10 cellular contexts compared by ENCODE assay signal in genomic region chr7:116224492-116225098, GRCh38. TPM values are rescaled to one million over a fixed set of nuclear protein-coding genes. Genes with fewer than 3 reads are reported as not detected.
A peak's percentile ranks its signal among the peaks of the same experiment; 100 is the strongest.
DNase-seq lines count a peak whose midpoint lies in the region; ATAC-seq, FAIRE-seq and TF ChIP-seq lines count a peak whose summit lies in the region.
"Had no signal": no experiment of that assay in that cellular context is flagged by ENCODE, and none has a peak within 500 bp of the region (broad histone marks: within the 10 kb centered on the region; RNA-seq: fewer than 3 reads in every experiment).

No MANE protein-coding gene starts in this region.

- H3K4me3 Mint-ChIP-seq in activated T-helper 17 cell treated with anti-CD3 and anti-CD28 coated beads, Interleukin-2, amount 50 U/mL, for 72 hours = peak overlapping the region; percentile 58

- H3K27ac Mint-ChIP-seq in activated naive CD4-positive, alpha-beta T cell treated with anti-CD3 and anti-CD28 coated beads, Interleukin-2, amount 50 U/mL, for 72 hours = peak overlapping the region; percentile 46 to 73
- peak overlapping the region; percentile 68 for H3K27ac Mint-ChIP-seq in activated T-helper 17 cell treated with anti-CD3 and anti-CD28 coated beads, Interleukin-2, amount 50 U/mL, for 72 hours

- TF ChIP-seq CTCF in uterus (IDR thresholded peaks at IDR 0.05) (no peak), pancreas (IDR thresholded peaks at IDR 0.05) (no peak), right lobe of liver (IDR thresholded peaks at IDR 0.05) (no peak)

- DNase-seq in activated naive CD4-positive, alpha-beta T cell treated with anti-CD3 and anti-CD28 coated beads, Interleukin-2, amount 50 U/mL, for 72 hours (ENCODE audit: low spot score in 2 of 2) = no peak
- DNase-seq in activated naive CD4-positive, alpha-beta T cell treated with Interleukin-2 at 50 U/mL for 16 hours = no peak
- DNase-seq in uterus = no peak
- DNase-seq in DMS153 (lab: John Stamatoyannopoulos, UW) = no peak
- no peak for DNase-seq in pancreas
- DNase-seq in right lobe of liver = no peak
- DNase-seq: NCI-H446 treated with DMSO at 0.1 percent for 48 hours had no signal

- H3K9me3 Mint-ChIP-seq in activated naive CD4-positive, alpha-beta T cell treated with anti-CD3 and anti-CD28 coated beads, Interleukin-2, amount 50 U/mL, for 72 hours = no peaks in the 10 kb centered on the region
- no peaks in the 10 kb centered on the region for H3K9me3 Mint-ChIP-seq in activated T-helper 17 cell treated with anti-CD3 and anti-CD28 coated beads, Interleukin-2, amount 50 U/mL, for 72 hours

- H3K9me3 ChIP-seq in uterus = no peaks in the 10 kb centered on the region
- no peaks in the 10 kb centered on the region for H3K9me3 ChIP-seq in pancreas
- no peaks in the 10 kb centered on the region for H3K9me3 ChIP-seq in right lobe of liver

- H3K27me3 ChIP-seq in uterus = no peaks in the 10 kb centered on the region
- H3K27me3 ChIP-seq in pancreas = no peaks in the 10 kb centered on the region
- no peaks in the 10 kb centered on the region for H3K27me3 ChIP-seq in right lobe of liver

- WGBS in pancreas, 2 donors = 73 to 76% methylated on average over 2 of the region's 2 CpGs
- 51% methylated on average over 2 of the region's 2 CpGs for WGBS in right lobe of liver (ENCODE audit: insufficient coverage, low coverage, low lambda C conversion rate, missing lambda C conversion rate)

- H3K36me3 ChIP-seq in uterus (no peaks in the 10 kb centered on the region), pancreas (no peaks in the 10 kb centered on the region), right lobe of liver (no peaks in the 10 kb centered on the region)

- TF ChIP-seq POLR2A in uterus (IDR thresholded peaks at IDR 0.05) (no peak), right lobe of liver (IDR thresholded peaks at IDR 0.05) (no peak)

- no peaks in the 10 kb centered on the region for H3K27me3 Mint-ChIP-seq in activated T-helper 17 cell treated with anti-CD3 and anti-CD28 coated beads, Interleukin-2, amount 50 U/mL, for 72 hours

- H3K27ac ChIP-seq in uterus = peak overlapping the region; percentile 67 to 96
- no peak overlapping the region for H3K27ac ChIP-seq in pancreas
- H3K27ac ChIP-seq in right lobe of liver = no peak overlapping the region
- H3K27ac ChIP-seq: C4-2B had no signal

- ATAC-seq in activated naive CD4-positive, alpha-beta T cell treated with anti-CD3 and anti-CD28 coated beads, Interleukin-2, amount 50 U/mL, for 72 hours = peak; percentile 57 to 68
- ATAC-seq in HG02870 (IDR thresholded peaks at IDR 0.05; ENCODE audit: unreplicated experiment) (peak; percentile 40), pancreas (no peak), right lobe of liver (no peak)
- ATAC-seq in activated T-helper 17 cell treated with anti-CD3 and anti-CD28 coated beads, Interleukin-2, amount 50 U/mL, for 72 hours (replicated peaks) = peak; percentile 76

- intact Hi-C loops in uterus (cut with DNase I; ENCODE audit: low total_unique reads) (no loop called here), pancreas (cut with DNase I) (no loop called here), right lobe of liver (cut with DNase I) (no loop called here)

- H3K4me1 ChIP-seq in uterus (peaks cover 4% of the 10 kb centered on the region in 2 donors), pancreas (peaks cover 6 to 22% (median 8%) of the 10 kb centered on the region in 3 donors), right lobe of liver (peaks cover 0 to 7% (median 0%) of the 10 kb centered on the region in 4 donors)

- no peaks in the 10 kb centered on the region for H3K36me3 Mint-ChIP-seq in activated naive CD4-positive, alpha-beta T cell treated with anti-CD3 and anti-CD28 coated beads, Interleukin-2, amount 50 U/mL, for 72 hours
- no peaks in the 10 kb centered on the region for H3K36me3 Mint-ChIP-seq in activated T-helper 17 cell treated with anti-CD3 and anti-CD28 coated beads, Interleukin-2, amount 50 U/mL, for 72 hours (ENCODE audit: low read depth)

- no peak for FAIRE-seq in pancreas (lab: Jason Lieb, UNC)

- H3K4me1 Mint-ChIP-seq in activated T-helper 17 cell treated with anti-CD3 and anti-CD28 coated beads, Interleukin-2, amount 50 U/mL, for 72 hours = peaks cover 58% of the 10 kb centered on the region

- H3K4me3 ChIP-seq in uterus (no peak overlapping the region), pancreas (no peak overlapping the region), right lobe of liver (no peak overlapping the region)

RNA-seq across cellular contexts. Expression of gene TES, which starts 14.3 kb away (rescaled TPM):
- 10 to 100 TPM; 45.8 to 79.2 TPM for total RNA-seq in activated naive CD4-positive, alpha-beta T cell treated with anti-CD3 and anti-CD28 coated beads, Interleukin-2, amount 50 U/mL, for 72 hours
- 10 to 100 TPM; 57.6 to 79.4 TPM for total RNA-seq in activated T-helper 17 cell treated with anti-CD3 and anti-CD28 coated beads, Interleukin-2, amount 50 U/mL, for 72 hours
- total RNA-seq in uterus (100 to 1,000 TPM; 115 to 189 (median 146) TPM), pancreas (10 to 100 TPM; 17.3 to 37.0 (median 27.2) TPM), right lobe of liver (10 to 100 TPM in 3 of 6 experiments, 1 to 10 TPM in 3; 6.0 to 22.3 (median 12.5) TPM)
- polyA plus RNA-seq in pancreas = 10 to 100 TPM; 10.6 to 17.3 TPM

Comparison
In these comparisons a context has a peak if more than half of its experiments do, and no peak if none do; other contexts are left out.
1. ATAC-seq: peak in activated naive CD4-positive, alpha-beta T cell treated with anti-CD3 and anti-CD28 coated beads, Interleukin-2, amount 50 U/mL, for 72 hours (2 of 2), HG02870 (single experiment) and activated T-helper 17 cell treated with anti-CD3 and anti-CD28 coated beads, Interleukin-2, amount 50 U/mL, for 72 hours (single experiment); none in pancreas (0 of 4) and right lobe of liver (0 of 4).
2. H3K27ac ChIP-seq: peak in uterus (2 of 2); none in pancreas (0 of 4) and right lobe of liver (0 of 3).